Comparison of ENCODE assay signal across 16 cellular contexts in genomic region chr5:147361441-147362175, GRCh38.
DNase-seq lines count a peak whose midpoint lies in the region; ATAC-seq and TF ChIP-seq lines count a peak whose summit lies in the region.
"Had no signal": no experiment of that assay in that cellular context is flagged by ENCODE, and none has a peak within 500 bp of the region (broad histone marks: within the 10 kb centered on the region; RNA-seq: fewer than 3 reads in every experiment).

No MANE protein-coding gene starts in this region.

- H3K27ac Mint-ChIP-seq in natural killer cell: no peak overlapping the region
- no peak overlapping the region for H3K27ac Mint-ChIP-seq in natural killer cell treated with Interleukin-12 subunit alpha and Interleukin-12 subunit beta and Interleukin-15 and Interleukin-18, amount 100 ng/mL, for 72 hours
- H3K27ac Mint-ChIP-seq: CD14-positive monocyte; CD4-positive, alpha-beta memory T cell; GM23338 had no signal

- H3K36me3 ChIP-seq in body of pancreas (replicated peaks in 1 of 2; ENCODE audit: insufficient read depth in 1 of 2, low read depth in 2 of 2): no peaks in the 10 kb centered on the region

- no peak overlapping the region for H3K4me3 ChIP-seq in body of pancreas
- H3K4me3 ChIP-seq: A549, GM23338 had no signal

- TF ChIP-seq POLR2A in body of pancreas (IDR thresholded peaks at IDR 0.05): no peak

- DNase-seq in natural killer cell (no peak), body of pancreas (no peak), foreskin melanocyte (peak; percentile 56), HPDE6-E6E7 (ENCODE audit: extremely low spot score) (no peak)
- DNase-seq in natural killer cell treated with Interleukin-12 subunit alpha and Interleukin-12 subunit beta and Interleukin-15 and Interleukin-18, amount 100 ng/mL, for 72 hours (ENCODE audit: low spot score): no peak
- DNase-seq: AML-193; CD4-positive, alpha-beta memory T cell; DMS 273 treated with DMSO at 0.1 percent for 48 hours; HCEC 1CT had no signal

- no peaks in the 10 kb centered on the region for H3K36me3 Mint-ChIP-seq in natural killer cell
- no peaks in the 10 kb centered on the region for H3K36me3 Mint-ChIP-seq in natural killer cell treated with Interleukin-12 subunit alpha and Interleukin-12 subunit beta and Interleukin-15 and Interleukin-18, amount 100 ng/mL, for 72 hours
- H3K36me3 Mint-ChIP-seq: CD14-positive monocyte; CD4-positive, alpha-beta memory T cell had no signal

- H3K4me1 Mint-ChIP-seq in natural killer cell: no peaks in the 10 kb centered on the region
- no peaks in the 10 kb centered on the region for H3K4me1 Mint-ChIP-seq in natural killer cell treated with Interleukin-12 subunit alpha and Interleukin-12 subunit beta and Interleukin-15 and Interleukin-18, amount 100 ng/mL, for 72 hours (ENCODE audit: low read depth in 2 of 2)
- H3K4me1 Mint-ChIP-seq: CD14-positive monocyte; CD4-positive, alpha-beta memory T cell had no signal

- H3K9me3 Mint-ChIP-seq in natural killer cell: peaks cover 0 to 2% of the 10 kb centered on the region in 2 donors
- H3K9me3 Mint-ChIP-seq in natural killer cell treated with Interleukin-12 subunit alpha and Interleukin-12 subunit beta and Interleukin-15 and Interleukin-18, amount 100 ng/mL, for 72 hours: no peaks in the 10 kb centered on the region
- H3K9me3 Mint-ChIP-seq: CD14-positive monocyte, GM23338 had no signal

- 43 to 56% methylated on average over 4 of the region's 4 CpGs for WGBS in body of pancreas, 2 donors

- H3K27me3 Mint-ChIP-seq in natural killer cell (ENCODE audit: low read depth in 2 of 2): peaks cover 0 to 5% of the 10 kb centered on the region in 2 donors
- H3K27me3 Mint-ChIP-seq in natural killer cell treated with Interleukin-12 subunit alpha and Interleukin-12 subunit beta and Interleukin-15 and Interleukin-18, amount 100 ng/mL, for 72 hours: peaks cover 3 to 18% of the 10 kb centered on the region in 2 donors
- H3K27me3 Mint-ChIP-seq: CD4-positive, alpha-beta memory T cell had no signal

- H3K9me3 ChIP-seq in body of pancreas: no peaks in the 10 kb centered on the region
- H3K9me3 ChIP-seq: A549 had no signal

- peaks cover 10% of the 10 kb centered on the region for H3K4me1 ChIP-seq in body of pancreas
- H3K4me1 ChIP-seq: A549 had no signal

- TF ChIP-seq CTCF in natural killer cell (IDR thresholded peaks at IDR 0.05) (peak; percentile 7), body of pancreas (IDR thresholded peaks at IDR 0.05) (no peak)

- H3K27me3 ChIP-seq in body of pancreas: no peaks in the 10 kb centered on the region

- no peak overlapping the region for H3K4me3 Mint-ChIP-seq in natural killer cell
- H3K4me3 Mint-ChIP-seq in natural killer cell treated with Interleukin-12 subunit alpha and Interleukin-12 subunit beta and Interleukin-15 and Interleukin-18, amount 100 ng/mL, for 72 hours: no peak overlapping the region
- H3K4me3 Mint-ChIP-seq: CD14-positive monocyte; CD4-positive, alpha-beta memory T cell; GM23338 had no signal

- H3K27ac ChIP-seq in body of pancreas: peak overlapping the region in 3 of 4 donors; percentile 8 to 22 (median 14)
- H3K27ac ChIP-seq: 22Rv1, A549 had no signal

- ATAC-seq in natural killer cell (no peak), body of pancreas (peak; percentile 56), HG02798 (IDR thresholded peaks at IDR 0.05; ENCODE audit: poor library complexity, unreplicated experiment) (no peak), GM19455 (IDR thresholded peaks at IDR 0.05; ENCODE audit: unreplicated experiment) (no peak), HG03565 (IDR thresholded peaks at IDR 0.05; ENCODE audit: unreplicated experiment) (no peak)
- no peak for ATAC-seq in natural killer cell treated with Interleukin-12 subunit alpha and Interleukin-12 subunit beta and Interleukin-15 and Interleukin-18, amount 100 ng/mL, for 72 hours
- ATAC-seq: A549, GM23338 had no signal

- intact Hi-C loops in natural killer cell (cut with micrococcal nuclease) (no loop called here), body of pancreas (cut with DNase I) (no loop called here)
